28 cellular contexts compared by ENCODE assay signal in the genomic region with DNA sequence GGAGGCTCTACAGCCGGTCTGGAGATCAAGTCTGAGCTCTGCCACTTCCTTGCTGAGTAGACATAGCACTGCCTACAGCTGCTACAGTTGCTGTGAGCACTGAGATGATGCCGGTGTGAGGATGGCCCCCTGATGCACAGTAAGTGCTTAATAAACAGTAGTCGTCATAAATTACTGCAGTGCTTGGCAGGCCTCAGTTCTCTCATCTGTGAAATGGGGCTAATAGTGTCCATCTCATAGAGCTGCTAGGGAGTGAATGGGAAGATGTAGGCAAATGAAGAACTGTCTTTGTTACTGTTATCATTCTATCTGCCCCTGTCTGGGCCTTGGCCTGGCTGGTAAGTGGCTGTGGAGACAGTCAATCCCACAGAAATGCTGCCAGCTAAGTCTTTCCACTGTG.
"Had no signal": no experiment of that assay in that cellular context is flagged by ENCODE, and none has a peak within 500 bp of the region (broad histone marks: within the 10 kb centered on the region; RNA-seq: fewer than 3 reads in every experiment).

No MANE protein-coding gene starts in this region.

- ATAC-seq: effector memory CD8-positive, alpha-beta T cell; esophagus mucosa; gastrocnemius medialis; heart right ventricle; left cardiac atrium; left lung; left ventricle myocardium superior; lower lobe of right lung; mucosa of descending colon had no signal

- H3K4me3 Mint-ChIP-seq: dendritic cell treated with granulocyte-macrophage colony-stimulating factor and Interleukin-4, amounts not matched to agents 40 ng/mL and 50 ng/mL, for 4 days; effector memory CD8-positive, alpha-beta T cell; endodermal cell; mesothelial cell of epicardium had no signal

- H3K36me3 ChIP-seq: colonic mucosa, gastrocnemius medialis had no signal

- H3K27me3 ChIP-seq: colonic mucosa, esophagus squamous epithelium, gastrocnemius medialis, heart right ventricle, left lung had no signal

- H3K4me1 Mint-ChIP-seq: endodermal cell had no signal

- DNase-seq: colonic mucosa; cortex of kidney; effector CD8-positive, alpha-beta T cell; effector memory CD8-positive, alpha-beta T cell; endodermal cell; erythroblast; esophagus squamous epithelium; foreskin fibroblast; foreskin melanocyte; gastrocnemius medialis; glutamatergic neuron; head of caudate nucleus; heart right ventricle; hippocampal formation; left cardiac atrium; left lung; left ventricle myocardium superior; lower lobe of right lung; mesenchymal stem cell; mucosa of descending colon; naive B cell had no signal

- H3K27ac Mint-ChIP-seq: dendritic cell treated with granulocyte-macrophage colony-stimulating factor and Interleukin-4, amounts not matched to agents 40 ng/mL and 50 ng/mL, for 4 days; effector memory CD8-positive, alpha-beta T cell; endodermal cell; mesothelial cell of epicardium had no signal

- H3K27me3 Mint-ChIP-seq: dendritic cell treated with granulocyte-macrophage colony-stimulating factor and Interleukin-4, amounts not matched to agents 40 ng/mL and 50 ng/mL, for 4 days; effector memory CD8-positive, alpha-beta T cell; naive B cell had no signal

- H3K27ac ChIP-seq: colonic mucosa, epithelial cell of prostate, esophagus squamous epithelium, gastrocnemius medialis, heart right ventricle, left lung, lower lobe of right lung had no signal

- H3K4me3 ChIP-seq: colonic mucosa, esophagus squamous epithelium, gastrocnemius medialis, heart right ventricle, left lung, lower lobe of right lung, mucosa of descending colon had no signal

- H3K9me3 Mint-ChIP-seq: dendritic cell treated with granulocyte-macrophage colony-stimulating factor and Interleukin-4, amounts not matched to agents 40 ng/mL and 50 ng/mL, for 4 days; effector memory CD8-positive, alpha-beta T cell; endodermal cell; mesothelial cell of epicardium; naive B cell had no signal

- FAIRE-seq: endometrium, islet of Langerhans, keratinocyte had no signal

- H3K9me3 ChIP-seq: colonic mucosa, esophagus squamous epithelium, gastrocnemius medialis, heart right ventricle, left lung, lower lobe of right lung, mucosa of descending colon had no signal

- H3K4me1 ChIP-seq: colonic mucosa, esophagus squamous epithelium, gastrocnemius medialis, left lung, lower lobe of right lung had no signal
